In genomic region chr20:2467412-2467811, GRCh38 we compare ENCODE assay signal across 16 cellular contexts. TPM values are rescaled to one million over a fixed set of nuclear protein-coding genes. Genes with fewer than 3 reads are reported as not detected.
DNase-seq lines count a peak whose midpoint lies in the region; ATAC-seq, FAIRE-seq and TF ChIP-seq lines count a peak whose summit lies in the region.
"Had no signal": no experiment of that assay in that cellular context is flagged by ENCODE, and none has a peak within 500 bp of the region (broad histone marks: within the 10 kb centered on the region; RNA-seq: fewer than 3 reads in every experiment).

No MANE protein-coding gene starts in this region.

- no peak for TF ChIP-seq RAD21 in K562 (CRISPR knock-in tag; conservative IDR thresholded peaks at IDR 0.05 in 1 of 2, IDR thresholded peaks at IDR 0.05 in 1 of 2)

- CTCF ChIA-PET in K562 (lab: Yijun Ruan, JAX; ENCODE audit: low intra/inter-chr PET ratio), result no interaction called here

- no peaks in the 10 kb centered on the region for H3K9me3 ChIP-seq in K562 (replicated peaks; ENCODE audit: control insufficient read depth, insufficient read depth, low read depth, low read length)
- H3K9me3 ChIP-seq: sigmoid colon had no signal

- in situ Hi-C loops in K562 (cut with MboI), result loop anchor here (10.0 kb wide), 1 partner anchor 177 kb away; no protein-coding TSS in a partner anchor

- ATAC-seq in K562 (no peak), HG02763 (IDR thresholded peaks at IDR 0.05; ENCODE audit: unreplicated experiment) (no peak), HG03108 (IDR thresholded peaks at IDR 0.05; ENCODE audit: unreplicated experiment) (no peak)
- ATAC-seq: left ventricle myocardium superior; naive thymus-derived CD4-positive, alpha-beta T cell had no signal

- no peak for DNase-seq in activated T-cell treated with anti-CD3 and anti-CD28 coated beads, Interleukin-2, amount 50 U/mL, for 24 hours
- no peak for DNase-seq in activated T-cell treated with anti-CD3 and anti-CD28 coated beads, Interleukin-2, amount 50 U/mL, for 48 hours
- no peak for DNase-seq in K562 (ENCODE audit: extremely low read depth in 1 of 4, low spot score in 3 of 4)
- no peak for DNase-seq in progenitor cell of endocrine pancreas (ENCODE audit: low spot score, unreplicated experiment)
- DNase-seq in osteocyte (ENCODE audit: extremely low spot score, unreplicated experiment), result no peak
- DNase-seq: GM23248; KG1; left ventricle myocardium superior; naive thymus-derived CD4-positive, alpha-beta T cell; NCI-H2227 treated with DMSO at 0.1 percent for 48 hours; sigmoid colon; stimulated activated naive CD4-positive, alpha-beta T cell had no signal

- no peaks in the 10 kb centered on the region for H3K27me3 ChIP-seq in K562 (ENCODE audit: control insufficient read depth in 2 of 2, insufficient read depth in 2 of 2, low read length in 2 of 2)
- H3K27me3 ChIP-seq: sigmoid colon had no signal

- no TSS peak for BruUV-seq in K562 (replicated peaks; lab: Mats Ljungman, UMichigan)

- TF ChIP-seq POLR2A in K562 (conservative IDR thresholded peaks at IDR 0.05), result no peak

- no peak overlapping the region for H3K27ac ChIP-seq in K562 (ENCODE audit: extremely low read depth, low read depth, low read length)
- H3K27ac ChIP-seq: GM23248, sigmoid colon, VCaP had no signal

- TF ChIP-seq CTCF in K562 (IDR thresholded peaks at IDR 0.05 in 2 of 3, conservative IDR thresholded peaks at IDR 0.05 in 1 of 3; ENCODE audit: insufficient read depth in 2 of 3, low read depth in 1 of 3, low read length in 3 of 3), result no peak
- no peak for TF ChIP-seq CTCF in progenitor cell of endocrine pancreas (IDR thresholded peaks at IDR 0.05; ENCODE audit: unreplicated experiment)
- TF ChIP-seq CTCF in osteocyte (IDR thresholded peaks at IDR 0.05), result no peak

- H3K27me3 Mint-ChIP-seq in activated T-cell treated with anti-CD3 and anti-CD28 coated beads, Interleukin-2, amount 50 U/mL, for 24 hours, result no peaks in the 10 kb centered on the region
- H3K27me3 Mint-ChIP-seq in IgD-negative memory B cell (no peaks in the 10 kb centered on the region), progenitor cell of endocrine pancreas (no peaks in the 10 kb centered on the region), osteocyte (ENCODE audit: unreplicated experiment) (no peaks in the 10 kb centered on the region)

- peaks cover 52% of the 10 kb centered on the region for H3K79me2 ChIP-seq in K562 (ENCODE audit: control insufficient read depth, insufficient read depth, low read length)

- H3K4me2 ChIP-seq in K562 (ENCODE audit: insufficient read depth, low read length), result no peak overlapping the region

- no peak for FAIRE-seq in K562 (lab: Jason Lieb, UNC)

- no peak for TF ChIP-seq EP300 in K562 (IDR thresholded peaks at IDR 0.05; ENCODE audit: low read length)

- H3K9me1 ChIP-seq in K562 (ENCODE audit: control insufficient read depth, insufficient read depth, low read length), result peaks cover 10% of the 10 kb centered on the region

- peaks cover 6 to 7% of the 10 kb centered on the region in 2 experiments; a peak in 4 of 5 replicates for H3K4me1 ChIP-seq in K562 (replicated peaks in 1 of 2; ENCODE audit: control insufficient read depth in 2 of 2, insufficient read depth in 2 of 2, low read length in 2 of 2)

- peaks cover 74% of the 10 kb centered on the region for H3K36me3 ChIP-seq in K562 (ENCODE audit: control insufficient read depth, insufficient read depth, low read length)

- no peak overlapping the region for H3K4me3 ChIP-seq in K562
- H3K4me3 ChIP-seq: sigmoid colon had no signal

- peak overlapping the region; percentile 100 for H3K4me3 Mint-ChIP-seq in activated T-cell treated with anti-CD3 and anti-CD28 coated beads, Interleukin-2, amount 50 U/mL, for 24 hours
- H3K4me3 Mint-ChIP-seq in IgD-negative memory B cell, result peak overlapping the region in 1 of 4 donors; percentile 76
- H3K4me3 Mint-ChIP-seq in progenitor cell of endocrine pancreas (ENCODE audit: low read depth), result no peak overlapping the region
- H3K4me3 Mint-ChIP-seq in osteocyte (ENCODE audit: unreplicated experiment), result no peak overlapping the region

- H3K36me3 Mint-ChIP-seq in activated T-cell treated with anti-CD3 and anti-CD28 coated beads, Interleukin-2, amount 50 U/mL, for 24 hours (ENCODE audit: low read depth), result peaks cover 92% of the 10 kb centered on the region
- H3K36me3 Mint-ChIP-seq in IgD-negative memory B cell (peaks cover 14% of the 10 kb centered on the region), progenitor cell of endocrine pancreas (ENCODE audit: insufficient read depth) (peaks cover 27% of the 10 kb centered on the region), osteocyte (ENCODE audit: unreplicated experiment) (peaks cover 47% of the 10 kb centered on the region)

- intact Hi-C loops in K562 (cut with micrococcal nuclease), result loop anchor here (5.0 kb wide), 1 partner anchor 185 kb away; the partner anchor contains the start of gene NOP56

- WGBS in K562 (ENCODE audit: insufficient coverage, low coverage, missing lambda C conversion rate), result 89% methylated on average over 4 of the region's 5 CpGs

- peaks cover 65% of the 10 kb centered on the region for H3K4me1 Mint-ChIP-seq in activated T-cell treated with anti-CD3 and anti-CD28 coated beads, Interleukin-2, amount 50 U/mL, for 24 hours (ENCODE audit: low read depth)
- peaks cover 19 to 29% (median 28%) of the 10 kb centered on the region in 3 donors for H3K4me1 Mint-ChIP-seq in IgD-negative memory B cell
- H3K4me1 Mint-ChIP-seq in progenitor cell of endocrine pancreas (ENCODE audit: low read depth), result peaks cover 18% of the 10 kb centered on the region
- peaks cover 33% of the 10 kb centered on the region for H3K4me1 Mint-ChIP-seq in osteocyte (ENCODE audit: unreplicated experiment)

- H3K9me3 Mint-ChIP-seq in activated T-cell treated with anti-CD3 and anti-CD28 coated beads, Interleukin-2, amount 50 U/mL, for 24 hours, result no peaks in the 10 kb centered on the region
- H3K9me3 Mint-ChIP-seq in IgD-negative memory B cell (no peaks in the 10 kb centered on the region), progenitor cell of endocrine pancreas (ENCODE audit: low read depth) (no peaks in the 10 kb centered on the region), osteocyte (ENCODE audit: unreplicated experiment) (no peaks in the 10 kb centered on the region)

- peak overlapping the region in 1 of 2 experiments; percentile 26; a peak in 1 of 4 replicates for H3K9ac ChIP-seq in K562 (ENCODE audit: insufficient read depth in 1 of 2, low read depth in 2 of 2, low read length in 2 of 2)

- peaks cover 35% of the 10 kb centered on the region for H4K20me1 ChIP-seq in K562 (replicated peaks; ENCODE audit: control insufficient read depth, insufficient read depth, low read length)

- peak overlapping the region; percentile 100 for H3K27ac Mint-ChIP-seq in activated T-cell treated with anti-CD3 and anti-CD28 coated beads, Interleukin-2, amount 50 U/mL, for 24 hours
- H3K27ac Mint-ChIP-seq in IgD-negative memory B cell (peak overlapping the region in 2 of 3 donors; percentile 47 to 71), progenitor cell of endocrine pancreas (peak overlapping the region; percentile 42), osteocyte (ENCODE audit: unreplicated experiment) (no peak overlapping the region)

- POLR2A ChIA-PET in K562 (lab: Yijun Ruan, JAX), result interaction anchor here (0.6 to 2.1 kb wide), 9 partner anchors 8 to 200 kb away, joined by 3 to 9 read pairs (median 4); partner anchors contain the start of gene ZNF343

- no peak overlapping the region for H2AFZ ChIP-seq in K562 (ENCODE audit: low read depth, low read length)
- H2AFZ ChIP-seq: GM23248 had no signal

RNA-seq across cellular contexts. Expression of gene SNRPB, which starts 3.2 kb away (rescaled TPM):
- polyA plus RNA-seq in IgD-negative memory B cell, result 334 TPM
- 13.8 and 26.0 TPM in 2 replicates for total RNA-seq in K562 (2011; cell fraction: chromatin; rRNA removed; ENCODE audit: low replicate concordance)
- total RNA-seq in K562 (2011; cell fraction: nucleolus; rRNA removed), result 47.4 TPM in 2 replicates
- 29.4 and 35.5 TPM in 2 replicates for total RNA-seq in K562 (2011; cell fraction: nucleoplasm; rRNA removed)
- total RNA-seq in K562 (2014; rRNA removed), result 491 and 504 TPM in 2 replicates
- 181 and 186 TPM in 2 replicates for total RNA-seq in K562 (2014; rRNA removed; fragmentation: Illumina TruSeq; extraction: Trizol)
- total RNA-seq in K562 (2015; rRNA removed; fragmentation: Illumina TruSeq; extraction: Trizol), result 277 and 293 TPM in 2 replicates
- 428 and 431 TPM in 2 replicates for total RNA-seq in K562 (2021)
- 266 and 369 TPM in 2 replicates for polyA plus RNA-seq in K562 (2011; rRNA removed)
- 371 and 530 TPM in 2 replicates for polyA plus RNA-seq in K562 (2011; cell fraction: cytosol; rRNA removed)
- polyA plus RNA-seq in K562 (2011; cell fraction: nucleus; rRNA removed), result 158 and 219 TPM in 2 replicates
- 207 and 262 TPM in 2 replicates for polyA plus RNA-seq in K562 (2012)
- polyA plus RNA-seq in K562 (2014; fragmentation: Illumina TruSeq; extraction: Trizol), result 186 and 337 TPM in 2 replicates
- polyA plus RNA-seq in K562 (2014; fragmentation: Nextera tagmentation; extraction: Ambion mirVana), result 10 to 100 TPM; 13.1 to 65.7 TPM
- polyA plus RNA-seq in K562 (2014; rRNA removed), result 488 and 615 TPM in 2 replicates
- polyA minus RNA-seq in K562 (2011; rRNA and poly(A)+ RNA removed), result 96.2 and 112 TPM in 2 replicates
- polyA minus RNA-seq in K562 (2011; cell fraction: cytosol; rRNA and poly(A)+ RNA removed), result 87.8 and 116 TPM in 2 replicates
- 22.9 and 56.0 TPM in 2 replicates for polyA minus RNA-seq in K562 (2011; cell fraction: nucleus; rRNA and poly(A)+ RNA removed)
- total RNA-seq in progenitor cell of endocrine pancreas, result 169 and 180 TPM in 2 replicates
- total RNA-seq in osteocyte, result 111 and 112 TPM in 2 replicates

RNA-seq across cellular contexts. Expression of gene ZNF343, which starts 41.3 kb away (rescaled TPM):
- polyA plus RNA-seq in IgD-negative memory B cell (8.5 TPM), K562 (2011; rRNA removed) (8.0 and 12.0 TPM in 2 replicates), K562 (2014; fragmentation: Illumina TruSeq; extraction: Trizol) (7.8 and 8.2 TPM in 2 replicates), K562 (2014; fragmentation: Nextera tagmentation; extraction: Ambion mirVana) (1 to 10 TPM; 1.4 to 4.0 TPM), K562 (2014; rRNA removed) (4.7 and 6.4 TPM in 2 replicates)
- total RNA-seq in K562 (2011; cell fraction: chromatin; rRNA removed; ENCODE audit: low replicate concordance), result 12.5 and 18.7 TPM in 2 replicates
- 6.0 and 10.8 TPM in 2 replicates for total RNA-seq in K562 (2011; cell fraction: nucleolus; rRNA removed)
- 11.1 and 11.7 TPM in 2 replicates for total RNA-seq in K562 (2011; cell fraction: nucleoplasm; rRNA removed)
- total RNA-seq in K562 (2014; rRNA removed) (5.4 and 6.7 TPM in 2 replicates), K562 (2014; rRNA removed; fragmentation: Illumina TruSeq; extraction: Trizol) (8.8 and 9.8 TPM in 2 replicates), K562 (2015; rRNA removed; fragmentation: Illumina TruSeq; extraction: Trizol) (8.7 and 9.3 TPM in 2 replicates), K562 (2021) (6.1 and 6.3 TPM in 2 replicates), progenitor cell of endocrine pancreas (13.1 and 14.4 TPM in 2 replicates), osteocyte (10.1 and 11.4 TPM in 2 replicates)
- polyA plus RNA-seq in K562 (2011; cell fraction: cytosol; rRNA removed), result 3.7 and 8.3 TPM in 2 replicates
- 12.3 and 19.1 TPM in 2 replicates for polyA plus RNA-seq in K562 (2011; cell fraction: nucleus; rRNA removed)
- 3.2 and 5.5 TPM in 2 replicates for polyA plus RNA-seq in K562 (2012)
- 14.2 and 24.0 TPM in 2 replicates for polyA minus RNA-seq in K562 (2011; rRNA and poly(A)+ RNA removed)
- polyA minus RNA-seq in K562 (2011; cell fraction: cytosol; rRNA and poly(A)+ RNA removed), result 3.1 and 5.5 TPM in 2 replicates
- polyA minus RNA-seq in K562 (2011; cell fraction: nucleus; rRNA and poly(A)+ RNA removed), result 5.9 and 15.3 TPM in 2 replicates
